2 cellular contexts compared by ENCODE assay signal in the genomic region with DNA sequence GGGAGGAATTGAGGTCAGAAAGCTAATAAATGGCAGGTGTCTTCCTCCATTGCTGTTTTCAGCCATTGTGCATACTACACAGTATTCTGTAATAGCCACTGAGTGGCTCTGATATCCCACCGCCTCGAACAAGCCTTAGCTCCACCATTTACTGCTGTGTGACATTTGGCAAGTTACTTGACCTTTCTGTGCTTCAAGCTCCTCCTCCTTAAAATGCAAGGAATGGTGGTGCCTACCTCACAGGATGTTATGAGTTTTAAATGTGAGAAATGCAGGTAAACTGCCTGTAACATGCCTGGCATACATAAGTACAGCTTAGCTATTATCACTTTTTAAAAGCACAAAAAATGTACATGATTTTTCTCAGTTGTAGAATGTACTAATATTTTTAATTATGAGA.
TF ChIP-seq lines count a peak whose summit lies in the region.

No MANE protein-coding gene starts in this region.

TF ChIP-seq in H1, 55 proteins besides CTCF, POLR2A, EP300 and RAD21:
- TF ChIP-seq TEAD4 (IDR thresholded peaks at IDR 0.05; ENCODE audit: low read depth, low read length) (no peak), KDM1A (IDR thresholded peaks at IDR 0.05; ENCODE audit: borderline replicate concordance, low read length) (peak; percentile 88), HDAC2 (IDR thresholded peaks at IDR 0.05; ENCODE audit: borderline replicate concordance in 1 of 2, low read depth in 2 of 2, low read length in 2 of 2) (peak in 1 of 2 experiments; percentile 54; a peak in 1 of 4 replicates), MAX (IDR thresholded peaks at IDR 0.05) (no peak), TAF1 (IDR thresholded peaks at IDR 0.05; ENCODE audit: low read depth, low read length) (no peak)

TF ChIP-seq in HepG2, 621 proteins besides CTCF, POLR2A, EP300 and RAD21:
- TF ChIP-seq ZNF30 (CRISPR knock-in tag; IDR thresholded peaks at IDR 0.05): no peak
- no peak for TF ChIP-seq RELA (CRISPR knock-in tag; IDR thresholded peaks at IDR 0.05)
- TF ChIP-seq ZNF768 (CRISPR knock-in tag; IDR thresholded peaks at IDR 0.05): peak; percentile 62; the same call in 1 of the 2 replicates
